ENCODE assay signal across 18 cellular contexts in the genomic region with DNA sequence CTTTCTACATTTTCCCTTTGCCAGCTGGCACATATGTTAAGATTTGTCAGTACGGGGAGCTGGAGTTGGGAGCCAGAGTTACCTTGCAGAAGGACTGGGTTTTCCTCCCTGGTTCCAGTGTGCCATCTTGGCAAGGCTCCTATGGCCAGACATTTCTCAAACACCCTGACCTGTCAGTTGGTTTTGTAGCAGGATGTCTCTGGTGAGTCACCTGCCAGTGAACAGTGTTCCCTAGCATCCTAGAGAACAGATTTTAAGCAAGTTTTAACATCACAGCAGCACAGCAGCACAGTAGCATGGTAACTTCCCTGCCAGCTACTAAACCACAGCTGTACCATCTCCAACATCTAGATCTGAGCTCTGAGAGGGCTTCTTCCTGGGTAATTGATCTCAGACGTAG.
"Had no signal": no experiment of that assay in that cellular context is flagged by ENCODE, and none has a peak within 500 bp of the region (broad histone marks: within the 10 kb centered on the region; RNA-seq: fewer than 3 reads in every experiment).

No MANE protein-coding gene starts in this region.

- FAIRE-seq: kidney had no signal

- H3K9me3 ChIP-seq: gastrocnemius medialis, left lung, thoracic aorta, upper lobe of left lung had no signal

- H3K36me3 ChIP-seq: cardiac muscle cell, gastrocnemius medialis, left lung, spleen, thoracic aorta, upper lobe of left lung had no signal

- DNase-seq: activated CD4-positive, alpha-beta T cell treated with anti-CD3 and anti-CD28 coated beads for 36 hours; activated CD4-positive, alpha-beta T cell treated with anti-CD3 and anti-CD28 coated beads, Interleukin-2, amount 50 U/mL, for 48 hours; activated T-cell treated with anti-CD3 and anti-CD28 coated beads for 4 hours; dermis blood vessel endothelial cell; effector memory CD4-positive, alpha-beta T cell; gastrocnemius medialis; head of caudate nucleus; kidney; left lung; midbrain; nephron progenitor cell; occipital lobe; retina; spleen; stimulated activated CD4-positive, alpha-beta T cell treated with anti-CD3 and anti-CD28 coated beads, Interleukin-4, amount 100 ng/mL, for 4 hours; upper lobe of left lung had no signal

- H3K4me1 ChIP-seq: spleen had no signal

- H3K27me3 ChIP-seq: cardiac muscle cell, gastrocnemius medialis, left lung, spleen, upper lobe of left lung had no signal

- H3K27ac ChIP-seq: cardiac muscle cell, gastrocnemius medialis, left lung, spleen, thoracic aorta, upper lobe of left lung had no signal

- H3K4me3 ChIP-seq: cardiac muscle cell, gastrocnemius medialis, left lung, spleen, thoracic aorta, upper lobe of left lung had no signal
